Comparison of ENCODE assay signal across 2 cellular contexts in genomic region chr1:204099754-204100153, GRCh38. TPM values are rescaled to one million over a fixed set of nuclear protein-coding genes. Genes with fewer than 3 reads are reported as not detected.
"Had no signal": no experiment of that assay in that cellular context is flagged by ENCODE, and none has a peak within 500 bp of the region (broad histone marks: within the 10 kb centered on the region; RNA-seq: fewer than 3 reads in every experiment).

No MANE protein-coding gene starts in this region.

RNA-seq across cellular contexts. Expression of gene SOX13, which starts 26.8 kb away (rescaled TPM):
- total RNA-seq: G401 had no signal

RNA-seq across cellular contexts. Expression of gene ETNK2, which starts 52.1 kb away (rescaled TPM):
- total RNA-seq: GM12878 had no signal
